ENCODE assay signal across 1 cellular context in genomic region chr4:52550186-52550585, GRCh38.
TF ChIP-seq lines count a peak whose summit lies in the region.

No MANE protein-coding gene starts in this region.

TF ChIP-seq in H1, 55 proteins besides CTCF, POLR2A, EP300 and RAD21 (continued from another document):
- TF ChIP-seq SRF (IDR thresholded peaks at IDR 0.05; ENCODE audit: low read depth, low read length) (no peak), FOSL1 (IDR thresholded peaks at IDR 0.05; ENCODE audit: insufficient read depth, low read depth, low read length) (no peak), MAFK (IDR thresholded peaks at IDR 0.05; ENCODE audit: low read depth, low read length) (no peak), SAP30 (IDR thresholded peaks at IDR 0.05; ENCODE audit: insufficient read depth, insufficient replicate concordance, low read length) (no peak)
TF ChIP-seq in H1: peak in this region for 1.
